1 cellular context compared by ENCODE assay signal in the genomic region with DNA sequence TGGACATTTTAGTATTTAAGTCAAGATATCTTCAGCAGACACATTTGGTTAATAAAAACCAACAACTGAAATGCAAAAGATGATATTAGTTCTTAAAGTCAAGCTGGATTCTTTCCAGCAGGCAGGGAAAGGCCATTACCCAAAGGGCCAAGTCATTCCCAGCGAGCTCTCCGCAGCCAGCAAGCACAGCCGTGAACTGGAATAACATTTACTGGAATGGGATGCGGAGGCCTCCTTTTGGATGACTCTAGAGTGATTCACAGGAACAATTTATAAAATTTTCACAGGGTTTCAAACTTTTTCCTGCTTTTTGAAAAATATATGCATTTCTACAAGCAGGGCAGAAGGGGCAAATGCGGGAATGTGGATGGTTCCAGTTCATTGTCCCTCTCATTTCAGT.
TF ChIP-seq lines count a peak whose summit lies in the region.

No MANE protein-coding gene starts in this region.

TF ChIP-seq in endothelial cell of umbilical vein, 7 proteins besides CTCF, POLR2A, EP300 and RAD21 (continued from another document):
- TF ChIP-seq, protein P1, sequence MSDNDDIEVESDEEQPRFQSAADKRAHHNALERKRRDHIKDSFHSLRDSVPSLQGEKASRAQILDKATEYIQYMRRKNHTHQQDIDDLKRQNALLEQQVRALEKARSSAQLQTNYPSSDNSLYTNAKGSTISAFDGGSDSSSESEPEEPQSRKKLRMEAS (IDR thresholded peaks at IDR 0.05; ENCODE audit: insufficient read depth, insufficient read length) = no peak
- no peak for TF ChIP-seq EZH2 (IDR thresholded peaks at IDR 0.05; ENCODE audit: borderline replicate concordance, low read depth, low read length, severe bottlenecking)
